ENCODE assay signal across 12 cellular contexts in the genomic region with DNA sequence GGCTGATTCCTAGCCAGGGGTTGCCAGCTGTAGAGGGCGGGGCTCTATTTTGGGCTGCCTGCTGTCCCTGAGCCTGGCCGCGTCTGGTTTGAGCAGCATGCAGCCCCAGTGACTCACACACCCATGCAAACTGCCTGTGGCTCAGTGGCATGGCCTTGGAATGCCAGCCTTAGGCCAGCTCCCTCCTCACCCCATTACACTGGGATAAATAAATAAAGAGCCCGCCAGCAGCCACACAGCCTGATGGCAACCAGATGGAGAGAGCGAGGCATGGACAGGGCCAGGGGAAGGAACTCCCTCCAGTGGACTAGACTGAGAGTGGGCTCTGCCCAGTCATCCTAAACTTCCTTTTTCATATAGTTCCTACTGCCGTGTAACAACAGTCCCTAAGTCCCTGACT. TPM values are rescaled to one million over a fixed set of nuclear protein-coding genes. Genes with fewer than 3 reads are reported as not detected.
DNase-seq lines count a peak whose midpoint lies in the region; ATAC-seq and TF ChIP-seq lines count a peak whose summit lies in the region.
"Had no signal": no experiment of that assay in that cellular context is flagged by ENCODE, and none has a peak within 500 bp of the region (broad histone marks: within the 10 kb centered on the region; RNA-seq: fewer than 3 reads in every experiment).

No MANE protein-coding gene starts in this region.

- H3K27me3 ChIP-seq in brain microvascular endothelial cell (replicated peaks) (no peaks in the 10 kb centered on the region), left lung (no peaks in the 10 kb centered on the region), Caco-2 (replicated peaks; ENCODE audit: control insufficient read depth, insufficient read depth, low read length) (no peaks in the 10 kb centered on the region)
- H3K27me3 ChIP-seq: suprapubic skin had no signal

- peaks cover 27% of the 10 kb centered on the region for H3K36me3 Mint-ChIP-seq in activated CD4-positive, alpha-beta T cell treated with anti-CD3 and anti-CD28 coated beads, Interleukin-2, amount 10 ng/mL, durations not matched to agents 7 days and 5 days (ENCODE audit: low read depth)
- peaks cover 17% of the 10 kb centered on the region for H3K36me3 Mint-ChIP-seq in Caco-2 (ENCODE audit: insufficient read depth, unreplicated experiment)

- DNase-seq in AG20443 (ENCODE audit: low spot score) (peak; percentile 96), M059J (ENCODE audit: low read depth) (peak; percentile 96), brain microvascular endothelial cell (no peak), left lung (no peak), Caco-2 (no peak), mucosa of gallbladder (ENCODE audit: low spot score) (no peak)
- no peak for DNase-seq in activated CD4-positive, alpha-beta T cell treated with anti-CD3 and anti-CD28 coated beads, Interleukin-2, amount 10 ng/mL, durations not matched to agents 7 days and 5 days
- DNase-seq: NCI-H524 treated with DMSO at 0.1 percent for 48 hours had no signal

- H3K4me3 Mint-ChIP-seq in activated CD4-positive, alpha-beta T cell treated with anti-CD3 and anti-CD28 coated beads, Interleukin-2, amount 10 ng/mL, durations not matched to agents 7 days and 5 days = no peak overlapping the region
- H3K4me3 Mint-ChIP-seq in Caco-2 (ENCODE audit: unreplicated experiment) = no peak overlapping the region
- H3K4me3 Mint-ChIP-seq: activated T-helper 1 cell treated with anti-CD3 and anti-CD28 coated beads, Interleukin-12 subunit alpha, Interleukin-12 subunit beta, Interleukin-2, Interleukin-4 antibody, amounts not matched to agents 30 ng/mL and 10 ng/mL and 1 ng/mL, durations not matched to agents 14 hours and 24 hours and 36 hours; neural crest cell had no signal

- H3K4me1 ChIP-seq in left lung (no peaks in the 10 kb centered on the region), Caco-2 (no peaks in the 10 kb centered on the region)
- H3K4me1 ChIP-seq: suprapubic skin had no signal

- intact Hi-C loops in left lung (cut with DNase I) (no loop called here), Caco-2 (cut with micrococcal nuclease; ENCODE audit: unreplicated experiment) (no loop called here)

- H3K27ac ChIP-seq in brain microvascular endothelial cell (no peak overlapping the region), left lung (no peak overlapping the region)
- H3K27ac ChIP-seq: suprapubic skin had no signal

- H3K36me3 ChIP-seq in brain microvascular endothelial cell (replicated peaks) (peaks cover under 1% of the 10 kb centered on the region), left lung (peaks cover 0 to 73% of the 10 kb centered on the region in 2 donors), Caco-2 (ENCODE audit: control insufficient read depth, insufficient read depth, low read length) (peaks cover 5% of the 10 kb centered on the region)

- CTCF ChIA-PET in activated CD4-positive, alpha-beta T cell treated with anti-CD3 and anti-CD28 coated beads, Interleukin-2, amount 10 ng/mL, durations not matched to agents 7 days and 5 days (lab: Charles Lee) = interaction anchor here (1.4 to 1.5 kb wide), 2 partner anchors 17 to 84 kb away, joined by 5 to 6 read pairs; no protein-coding TSS in a partner anchor
- CTCF ChIA-PET in Caco-2 (lab: Charles Lee) = interaction anchor here (0.6 kb wide), 1 partner anchor 54 kb away, joined by 3 read pairs; no protein-coding TSS in a partner anchor

- H3K27me3 Mint-ChIP-seq in activated CD4-positive, alpha-beta T cell treated with anti-CD3 and anti-CD28 coated beads, Interleukin-2, amount 10 ng/mL, durations not matched to agents 7 days and 5 days = no peaks in the 10 kb centered on the region
- H3K27me3 Mint-ChIP-seq in Caco-2 (ENCODE audit: insufficient read depth, unreplicated experiment) = no peaks in the 10 kb centered on the region

- H3K9me3 ChIP-seq in left lung = no peaks in the 10 kb centered on the region
- H3K9me3 ChIP-seq in Caco-2 = no peaks in the 10 kb centered on the region
- H3K9me3 ChIP-seq: suprapubic skin had no signal

- in situ Hi-C loops in brain microvascular endothelial cell (cut with HindIII; ENCODE audit: low pct_ligation_motif_present, low sequenced_read_pairs) = no loop called here

- H3K27ac Mint-ChIP-seq in activated CD4-positive, alpha-beta T cell treated with anti-CD3 and anti-CD28 coated beads, Interleukin-2, amount 10 ng/mL, durations not matched to agents 7 days and 5 days = no peak overlapping the region
- no peak overlapping the region for H3K27ac Mint-ChIP-seq in Caco-2 (ENCODE audit: unreplicated experiment)
- H3K27ac Mint-ChIP-seq: activated T-helper 1 cell treated with anti-CD3 and anti-CD28 coated beads, Interleukin-12 subunit alpha, Interleukin-12 subunit beta, Interleukin-2, Interleukin-4 antibody, amounts not matched to agents 30 ng/mL and 10 ng/mL and 1 ng/mL, durations not matched to agents 14 hours and 24 hours and 36 hours had no signal

- POLR2A ChIA-PET in activated CD4-positive, alpha-beta T cell treated with anti-CD3 and anti-CD28 coated beads, Interleukin-2, amount 10 ng/mL, durations not matched to agents 7 days and 5 days (lab: Charles Lee) = no interaction called here
- POLR2A ChIA-PET in Caco-2 (lab: Charles Lee) = interaction anchor here (1.0 kb wide), 1 partner anchor 34 kb away, joined by 5 read pairs; the partner anchor contains the start of gene CNPPD1

- ATAC-seq in left lung (peak; percentile 42), HG03045 (IDR thresholded peaks at IDR 0.05; ENCODE audit: unreplicated experiment) (no peak)

- TF ChIP-seq CTCF in brain microvascular endothelial cell (IDR thresholded peaks at IDR 0.05; ENCODE audit: low read depth, low read length, missing control alignments) (peak; percentile 58), left lung (IDR thresholded peaks at IDR 0.05) (no peak), Caco-2 (IDR thresholded peaks at IDR 0.05; ENCODE audit: insufficient read depth in 1 of 2, low read depth in 1 of 2, low read length in 1 of 2, severe bottlenecking in 1 of 2, unreplicated experiment in 1 of 2) (no peak)

- BruUV-seq in Caco-2 (replicated peaks; lab: Mats Ljungman, UMichigan) = no TSS peak

- H3K9me3 Mint-ChIP-seq in activated CD4-positive, alpha-beta T cell treated with anti-CD3 and anti-CD28 coated beads, Interleukin-2, amount 10 ng/mL, durations not matched to agents 7 days and 5 days = no peaks in the 10 kb centered on the region
- no peaks in the 10 kb centered on the region for H3K9me3 Mint-ChIP-seq in Caco-2 (ENCODE audit: unreplicated experiment)
- H3K9me3 Mint-ChIP-seq: activated T-helper 1 cell treated with anti-CD3 and anti-CD28 coated beads, Interleukin-12 subunit alpha, Interleukin-12 subunit beta, Interleukin-2, Interleukin-4 antibody, amounts not matched to agents 30 ng/mL and 10 ng/mL and 1 ng/mL, durations not matched to agents 14 hours and 24 hours and 36 hours; neural crest cell had no signal

- H3K4me3 ChIP-seq in brain microvascular endothelial cell (ENCODE audit: low read depth, low read length) (no peak overlapping the region), left lung (no peak overlapping the region), Caco-2 (ENCODE audit: low read depth, low read length) (no peak overlapping the region)
- H3K4me3 ChIP-seq: suprapubic skin had no signal

- H3K4me1 Mint-ChIP-seq in activated CD4-positive, alpha-beta T cell treated with anti-CD3 and anti-CD28 coated beads, Interleukin-2, amount 10 ng/mL, durations not matched to agents 7 days and 5 days = no peaks in the 10 kb centered on the region
- H3K4me1 Mint-ChIP-seq in Caco-2 (ENCODE audit: low read depth, unreplicated experiment) = no peaks in the 10 kb centered on the region
- H3K4me1 Mint-ChIP-seq: neural crest cell had no signal

RNA-seq across cellular contexts. Expression of gene NHEJ1, which starts 18.3 kb away (rescaled TPM):
- 13.6 and 19.2 TPM in 2 replicates for total RNA-seq in M059J (2014; rRNA removed; shearing (Covaris generic))
- total RNA-seq in left lung (10 to 100 TPM; 14.0 to 16.4 TPM), Caco-2 (2022) (28.5 and 29.6 TPM in 2 replicates), mucosa of gallbladder (8.7 TPM)
- total RNA-seq in activated CD4-positive, alpha-beta T cell treated with anti-CD3 and anti-CD28 coated beads, Interleukin-2, amount 10 ng/mL, durations not matched to agents 7 days and 5 days = 10 to 100 TPM; 18.1 to 20.3 TPM

RNA-seq across cellular contexts. Expression of gene SLC23A3, which starts 27.5 kb away (rescaled TPM):
- total RNA-seq in M059J (2014; rRNA removed; shearing (Covaris generic)) = 0.02 TPM in 1 of 2 replicates, not detected in the other
- 1 to 10 TPM; 3.8 to 4.4 TPM for total RNA-seq in left lung
- 1 to 10 TPM; 2.3 to 2.8 TPM for total RNA-seq in activated CD4-positive, alpha-beta T cell treated with anti-CD3 and anti-CD28 coated beads, Interleukin-2, amount 10 ng/mL, durations not matched to agents 7 days and 5 days
- total RNA-seq in Caco-2 (2022) = 6.5 and 7.1 TPM in 2 replicates
- total RNA-seq in mucosa of gallbladder = 4.7 TPM

RNA-seq across cellular contexts. Expression of gene CNPPD1, which starts 34.4 kb away (rescaled TPM):
- 30.2 and 43.4 TPM in 2 replicates for total RNA-seq in M059J (2014; rRNA removed; shearing (Covaris generic))
- 10 to 100 TPM; 59.0 to 68.2 TPM for total RNA-seq in left lung
- 10 to 100 TPM; 79.6 to 79.8 TPM for total RNA-seq in activated CD4-positive, alpha-beta T cell treated with anti-CD3 and anti-CD28 coated beads, Interleukin-2, amount 10 ng/mL, durations not matched to agents 7 days and 5 days
- total RNA-seq in Caco-2 (2022) = 59.3 and 62.9 TPM in 2 replicates
- 81.2 TPM for total RNA-seq in mucosa of gallbladder

RNA-seq across cellular contexts. Expression of gene RETREG2, which starts 35.7 kb away (rescaled TPM):
- 54.9 and 66.6 TPM in 2 replicates for total RNA-seq in M059J (2014; rRNA removed; shearing (Covaris generic))
- total RNA-seq in left lung (10 to 100 TPM; 84.6 to 85.4 TPM), Caco-2 (2022) (59.5 and 62.0 TPM in 2 replicates), mucosa of gallbladder (116 TPM)
- total RNA-seq in activated CD4-positive, alpha-beta T cell treated with anti-CD3 and anti-CD28 coated beads, Interleukin-2, amount 10 ng/mL, durations not matched to agents 7 days and 5 days = 100 to 1,000 TPM in 1 of 2 experiments, 10 to 100 TPM in 1; 95.1 to 102 TPM

Comparison
In these comparisons a context has a peak if more than half of its experiments do, and no peak if none do; other contexts are left out.
1. DNase-seq: peak in AG20443 (single experiment) and M059J (single experiment); none in brain microvascular endothelial cell (single experiment), left lung (0 of 2), activated CD4-positive, alpha-beta T cell treated with anti-CD3 and anti-CD28 coated beads, Interleukin-2, amount 10 ng/mL, durations not matched to agents 7 days and 5 days (single experiment), Caco-2 (0 of 2) and mucosa of gallbladder (single experiment).